34 cellular contexts compared by ENCODE assay signal in genomic region chr5:14577079-14577725, GRCh38.
"Had no signal": no experiment of that assay in that cellular context is flagged by ENCODE, and none has a peak within 500 bp of the region (broad histone marks: within the 10 kb centered on the region; RNA-seq: fewer than 3 reads in every experiment).

No MANE protein-coding gene starts in this region.

- H3K4me2 ChIP-seq: KMS-11, SK-N-SH had no signal

- ATAC-seq: activated CD8-positive, alpha-beta T cell treated with anti-CD3 and anti-CD28 coated beads for 36 hours; activated T-cell treated with anti-CD3 and anti-CD28 coated beads, Interleukin-2, amount 50 U/mL, for 72 hours; activated T-helper 17 cell treated with anti-CD3 and anti-CD28 coated beads, Interleukin-2, amount 50 U/mL, for 72 hours; PC-3 had no signal

- H3K36me3 ChIP-seq: brain microvascular endothelial cell, Peyer's patch, SJSA1 had no signal

- H3K4me3 Mint-ChIP-seq: activated CD8-positive, alpha-beta T cell treated with anti-CD3 and anti-CD28 coated beads for 36 hours; activated naive CD8-positive, alpha-beta T cell treated with anti-CD3 and anti-CD28 coated beads for 36 hours; activated T-cell treated with anti-CD3 and anti-CD28 coated beads, Interleukin-2, amount 50 U/mL, for 72 hours; activated T-helper 17 cell treated with anti-CD3 and anti-CD28 coated beads, Interleukin-2, amount 50 U/mL, for 72 hours; T-helper 1 cell treated with Interleukin-12 subunit alpha and Interleukin-12 subunit beta and Interleukin-4 antibody, amounts not matched to agents 30 μg/mL and 1 μg/mL, for 36 hours; T-helper 2 cell treated with Interferon-gamma antibody and Interleukin-4, amounts not matched to agents 5 μg/mL and 100 μg/mL, for 36 hours had no signal

- H3K9me3 ChIP-seq: Peyer's patch, SJSA1, SK-N-SH had no signal

- H3K27ac Mint-ChIP-seq: activated CD8-positive, alpha-beta T cell treated with anti-CD3 and anti-CD28 coated beads for 36 hours; activated naive CD8-positive, alpha-beta T cell treated with anti-CD3 and anti-CD28 coated beads for 36 hours; activated T-cell treated with anti-CD3 and anti-CD28 coated beads, Interleukin-2, amount 50 U/mL, for 72 hours; activated T-helper 17 cell treated with anti-CD3 and anti-CD28 coated beads, Interleukin-2, amount 50 U/mL, for 72 hours; T-helper 1 cell treated with Interleukin-12 subunit alpha and Interleukin-12 subunit beta and Interleukin-4 antibody, amounts not matched to agents 30 μg/mL and 1 μg/mL, for 36 hours; T-helper 2 cell treated with Interferon-gamma antibody and Interleukin-4, amounts not matched to agents 5 μg/mL and 100 μg/mL, for 36 hours had no signal

- H3K27ac ChIP-seq: brain microvascular endothelial cell, KMS-11, Peyer's patch, SJSA1, VCaP had no signal

- H3K27me3 ChIP-seq: Peyer's patch had no signal

- H3K4me3 ChIP-seq: Peyer's patch, SJSA1 had no signal

- H3K36me3 Mint-ChIP-seq: activated naive CD8-positive, alpha-beta T cell treated with anti-CD3 and anti-CD28 coated beads for 36 hours had no signal

- H3K9me2 ChIP-seq: SK-N-SH had no signal

- DNase-seq: activated CD4-positive, alpha-beta T cell treated with anti-CD3 and anti-CD28 coated beads for 1 hour; activated CD4-positive, alpha-beta T cell treated with anti-CD3 and anti-CD28 coated beads for 48 hours; activated CD4-positive, CD25-positive, alpha-beta regulatory T cell; activated CD8-positive, alpha-beta T cell treated with anti-CD3 and anti-CD28 coated beads for 36 hours; activated effector memory CD4-positive, alpha-beta T cell treated with anti-CD3 and anti-CD28 coated beads, Interleukin-2, amount 50 U/mL, for 16 hours; activated naive CD4-positive, alpha-beta T cell; activated naive CD4-positive, alpha-beta T cell treated with anti-CD3 and anti-CD28 coated beads, Interleukin-2, amount 50 U/mL, for 16 hours; activated naive CD8-positive, alpha-beta T cell treated with anti-CD3 and anti-CD28 coated beads for 36 hours; activated T-cell treated with anti-CD3 and anti-CD28 coated beads, Interleukin-2, amount 50 U/mL, for 1 hour; activated T-cell treated with anti-CD3 and anti-CD28 coated beads, Interleukin-2, amount 50 U/mL, for 72 hours; amniotic stem cell; aorta; brain microvascular endothelial cell; central memory CD4-positive, alpha-beta T cell; MM.1S; MV-4-11; NCI-H1092; NCI-H1417; NCI-H146; NCI-H187; NCI-H2081; NCI-H345; NCI-H524 treated with DMSO at 0.1 percent for 48 hours; Peyer's patch; RPMI8226; SHP77 treated with DMSO at 0.1 percent for 48 hours; SK-N-SH had no signal

- H3K9me3 Mint-ChIP-seq: activated CD8-positive, alpha-beta T cell treated with anti-CD3 and anti-CD28 coated beads for 36 hours; activated naive CD8-positive, alpha-beta T cell treated with anti-CD3 and anti-CD28 coated beads for 36 hours; activated T-cell treated with anti-CD3 and anti-CD28 coated beads, Interleukin-2, amount 50 U/mL, for 72 hours; activated T-helper 17 cell treated with anti-CD3 and anti-CD28 coated beads, Interleukin-2, amount 50 U/mL, for 72 hours; T-helper 1 cell treated with Interleukin-12 subunit alpha and Interleukin-12 subunit beta and Interleukin-4 antibody, amounts not matched to agents 30 μg/mL and 1 μg/mL, for 36 hours; T-helper 2 cell treated with Interferon-gamma antibody and Interleukin-4, amounts not matched to agents 5 μg/mL and 100 μg/mL, for 36 hours had no signal
